14 cellular contexts compared by ENCODE assay signal in genomic region chr10:48803831-48804584, GRCh38.
A peak's percentile ranks its signal among the peaks of the same experiment; 100 is the strongest.
DNase-seq lines count a peak whose midpoint lies in the region; ATAC-seq and TF ChIP-seq lines count a peak whose summit lies in the region.
"Had no signal": no experiment of that assay in that cellular context is flagged by ENCODE, and none has a peak within 500 bp of the region (broad histone marks: within the 10 kb centered on the region; RNA-seq: fewer than 3 reads in every experiment).

No MANE protein-coding gene starts in this region.

- TF ChIP-seq CTCF in activated B cell treated with CpG ODN at 0.5 μM for 24 hours (IDR thresholded peaks at IDR 0.05) = no peak

- peaks cover 0 to 1% of the 10 kb centered on the region in 2 experiments for H3K9me3 ChIP-seq in CD4-positive, CD25-positive, alpha-beta regulatory T cell (ENCODE audit: control insufficient read depth in 2 of 2, low read length in 2 of 2)
- no peaks in the 10 kb centered on the region for H3K9me3 ChIP-seq in naive thymus-derived CD4-positive, alpha-beta T cell (ENCODE audit: control insufficient read depth in 2 of 3, low read length in 3 of 3)
- no peaks in the 10 kb centered on the region for H3K9me3 ChIP-seq in T-helper 17 cell (ENCODE audit: control insufficient read depth, low read length, poor library complexity, severe bottlenecking)

- H3K9me3 Mint-ChIP-seq in CD4-positive, CD25-positive, alpha-beta regulatory T cell = peaks cover 0 to 5% (median 0%) of the 10 kb centered on the region in 7 donors
- no peaks in the 10 kb centered on the region for H3K9me3 Mint-ChIP-seq in activated B cell treated with CpG ODN at 0.5 μM for 24 hours
- H3K9me3 Mint-ChIP-seq in naive thymus-derived CD4-positive, alpha-beta T cell = peaks cover 0 to 11% (median 5%) of the 10 kb centered on the region in 11 donors

- peaks cover 0 to 90% (median 21%) of the 10 kb centered on the region in 4 donors for H3K4me1 Mint-ChIP-seq in CD4-positive, CD25-positive, alpha-beta regulatory T cell
- H3K4me1 Mint-ChIP-seq in activated B cell treated with CpG ODN at 0.5 μM for 24 hours (peaks cover 66% of the 10 kb centered on the region), T-helper 17 cell (peaks cover 4% of the 10 kb centered on the region)
- peaks cover 20 to 85% (median 78%) of the 10 kb centered on the region in 7 donors for H3K4me1 Mint-ChIP-seq in naive thymus-derived CD4-positive, alpha-beta T cell

- no peak overlapping the region for H3K4me3 ChIP-seq in CD4-positive, CD25-positive, alpha-beta regulatory T cell (ENCODE audit: low read depth, low read length)
- no peak overlapping the region for H3K4me3 ChIP-seq in naive thymus-derived CD4-positive, alpha-beta T cell (ENCODE audit: low read length)
- H3K4me3 ChIP-seq: skin epidermis had no signal

- CTCF ChIA-PET in activated B cell treated with CpG ODN at 0.5 μM for 24 hours (lab: Charles Lee) = interaction anchor here (6.4 kb wide), 1 partner anchor 146 kb away, joined by 53 read pairs; no protein-coding TSS in a partner anchor
- CTCF ChIA-PET in naive thymus-derived CD4-positive, alpha-beta T cell (lab: Charles Lee) = no interaction called here

- H3K4me3 Mint-ChIP-seq in CD4-positive, CD25-positive, alpha-beta regulatory T cell = peak overlapping the region in 3 of 4 donors; percentile 33 to 72 (median 68)
- H3K4me3 Mint-ChIP-seq in activated B cell treated with CpG ODN at 0.5 μM for 24 hours (peak overlapping the region; percentile 71), T-helper 17 cell (no peak overlapping the region)
- peak overlapping the region; percentile 7 to 81 (median 71) for H3K4me3 Mint-ChIP-seq in naive thymus-derived CD4-positive, alpha-beta T cell
- H3K4me3 Mint-ChIP-seq: natural killer cell treated with Interleukin-12 subunit alpha and Interleukin-12 subunit beta and Interleukin-15 and Interleukin-18, amount 100 ng/mL, for 72 hours had no signal

- POLR2A ChIA-PET in activated B cell treated with CpG ODN at 0.5 μM for 24 hours (lab: Charles Lee) = interaction anchor here (0.6 to 2.4 kb wide), 7 partner anchors 16 to 301 kb away, joined by 3 to 8 read pairs (median 5); partner anchors contain the start of gene WDFY4
- POLR2A ChIA-PET in naive thymus-derived CD4-positive, alpha-beta T cell (lab: Charles Lee) = interaction anchor here (1.1 kb wide), 1 partner anchor 14 kb away, joined by 3 read pairs; no protein-coding TSS in a partner anchor

- H3K27me3 ChIP-seq in CD4-positive, CD25-positive, alpha-beta regulatory T cell (ENCODE audit: control insufficient read depth, insufficient read depth, low read length) = no peaks in the 10 kb centered on the region
- H3K27me3 ChIP-seq in naive thymus-derived CD4-positive, alpha-beta T cell (ENCODE audit: control insufficient read depth in 2 of 2, insufficient read depth in 2 of 2, low read length in 2 of 2) = no peaks in the 10 kb centered on the region

- peaks cover 4% of the 10 kb centered on the region for H3K27me3 Mint-ChIP-seq in CD4-positive, CD25-positive, alpha-beta regulatory T cell
- no peaks in the 10 kb centered on the region for H3K27me3 Mint-ChIP-seq in activated B cell treated with CpG ODN at 0.5 μM for 24 hours
- peaks cover 0 to 6% (median 0%) of the 10 kb centered on the region in 5 donors for H3K27me3 Mint-ChIP-seq in naive thymus-derived CD4-positive, alpha-beta T cell
- H3K27me3 Mint-ChIP-seq in T-helper 17 cell = no peaks in the 10 kb centered on the region

- DNase-seq in CD4-positive, CD25-positive, alpha-beta regulatory T cell = peak in 1 of 3 donors; percentile 87
- DNase-seq in ELF-1 (ENCODE audit: low read depth, low spot score) (peak; percentile 20), activated B cell treated with CpG ODN at 0.5 μM for 24 hours (no peak), NCI-H187 (lab: John Stamatoyannopoulos, UW) (no peak), KG1 (lab: John Stamatoyannopoulos, UW) (no peak), T-helper 17 cell (no peak)
- DNase-seq in naive thymus-derived CD4-positive, alpha-beta T cell = peak in 1 of 9 donors; percentile 10
- DNase-seq: foreskin fibroblast; NCI-H1092 treated with DMSO at 0.1 percent for 48 hours; NCI-H2107; stimulated activated CD4-positive, alpha-beta T cell treated with anti-CD3 and anti-CD28 coated beads, Interleukin-4, amount 100 ng/mL, for 1 hour had no signal

- ATAC-seq in CD4-positive, CD25-positive, alpha-beta regulatory T cell (ENCODE audit: low read depth in 2 of 2) = peak; percentile 48 to 64
- ATAC-seq in activated B cell treated with CpG ODN at 0.5 μM for 24 hours (ENCODE audit: low read depth) (no peak), GM21360 (IDR thresholded peaks at IDR 0.05; ENCODE audit: unreplicated experiment) (no peak), T-helper 17 cell (no peak)
- ATAC-seq in naive thymus-derived CD4-positive, alpha-beta T cell = no peak
- ATAC-seq: natural killer cell treated with Interleukin-12 subunit alpha and Interleukin-12 subunit beta and Interleukin-15 and Interleukin-18, amount 100 ng/mL, for 72 hours had no signal

- peaks cover 33% of the 10 kb centered on the region for H3K4me1 ChIP-seq in CD4-positive, CD25-positive, alpha-beta regulatory T cell (ENCODE audit: control insufficient read depth, insufficient read depth, low read length, poor library complexity, severe bottlenecking)
- peaks cover 0 to 72% of the 10 kb centered on the region in 2 donors for H3K4me1 ChIP-seq in naive thymus-derived CD4-positive, alpha-beta T cell (ENCODE audit: control insufficient read depth in 2 of 2, insufficient read depth in 2 of 2, low read length in 2 of 2)

- no peaks in the 10 kb centered on the region for H3K36me3 ChIP-seq in CD4-positive, CD25-positive, alpha-beta regulatory T cell (ENCODE audit: control insufficient read depth, insufficient read depth, low read length)
- no peaks in the 10 kb centered on the region for H3K36me3 ChIP-seq in naive thymus-derived CD4-positive, alpha-beta T cell (ENCODE audit: control insufficient read depth in 2 of 3, insufficient read depth in 3 of 3, low read length in 3 of 3)

- no peak overlapping the region for H3K27ac ChIP-seq in CD4-positive, CD25-positive, alpha-beta regulatory T cell (ENCODE audit: insufficient read depth, low read length, poor library complexity, severe bottlenecking)
- no peak overlapping the region for H3K27ac ChIP-seq in naive thymus-derived CD4-positive, alpha-beta T cell (ENCODE audit: low read depth, low read length)

- intact Hi-C loops in activated B cell treated with CpG ODN at 0.5 μM for 24 hours (cut with micrococcal nuclease) = loop anchor here (5.0 kb wide), 2 partner anchors 47 to 102 kb away; no protein-coding TSS in a partner anchor
- intact Hi-C loops in naive thymus-derived CD4-positive, alpha-beta T cell (cut with micrococcal nuclease) = loop anchor here (10.0 kb wide), 3 partner anchors 381 to 1821 kb away; partner anchors contain the start of genes ERCC6 (in 1 of the 2), SGMS1 (in 1 of the 2) and TMEM273 (in 1 of the 2)

- peak overlapping the region; percentile 66 to 96 (median 86) for H3K27ac Mint-ChIP-seq in CD4-positive, CD25-positive, alpha-beta regulatory T cell
- peak overlapping the region; percentile 85 for H3K27ac Mint-ChIP-seq in activated B cell treated with CpG ODN at 0.5 μM for 24 hours
- peak overlapping the region; percentile 80 to 90 (median 84) for H3K27ac Mint-ChIP-seq in naive thymus-derived CD4-positive, alpha-beta T cell
- no peak overlapping the region for H3K27ac Mint-ChIP-seq in T-helper 17 cell
- H3K27ac Mint-ChIP-seq: natural killer cell treated with Interleukin-12 subunit alpha and Interleukin-12 subunit beta and Interleukin-15 and Interleukin-18, amount 100 ng/mL, for 72 hours had no signal

- H3K36me3 Mint-ChIP-seq in CD4-positive, CD25-positive, alpha-beta regulatory T cell = no peaks in the 10 kb centered on the region
- H3K36me3 Mint-ChIP-seq in activated B cell treated with CpG ODN at 0.5 μM for 24 hours (ENCODE audit: low read depth) = peaks cover 76% of the 10 kb centered on the region
- peaks cover 0 to 12% (median 0%) of the 10 kb centered on the region in 5 donors for H3K36me3 Mint-ChIP-seq in naive thymus-derived CD4-positive, alpha-beta T cell
- H3K36me3 Mint-ChIP-seq in T-helper 17 cell (ENCODE audit: low read depth) = peaks cover 2% of the 10 kb centered on the region

Comparison
In these comparisons a context has a peak if more than half of its experiments do, and no peak if none do; other contexts are left out.
1. ATAC-seq: peak in CD4-positive, CD25-positive, alpha-beta regulatory T cell (2 of 2); none in activated B cell treated with CpG ODN at 0.5 μM for 24 hours (single experiment), naive thymus-derived CD4-positive, alpha-beta T cell (single experiment), GM21360 (single experiment) and T-helper 17 cell (single experiment).